ENCODE assay signal across 8 cellular contexts in the genomic region with DNA sequence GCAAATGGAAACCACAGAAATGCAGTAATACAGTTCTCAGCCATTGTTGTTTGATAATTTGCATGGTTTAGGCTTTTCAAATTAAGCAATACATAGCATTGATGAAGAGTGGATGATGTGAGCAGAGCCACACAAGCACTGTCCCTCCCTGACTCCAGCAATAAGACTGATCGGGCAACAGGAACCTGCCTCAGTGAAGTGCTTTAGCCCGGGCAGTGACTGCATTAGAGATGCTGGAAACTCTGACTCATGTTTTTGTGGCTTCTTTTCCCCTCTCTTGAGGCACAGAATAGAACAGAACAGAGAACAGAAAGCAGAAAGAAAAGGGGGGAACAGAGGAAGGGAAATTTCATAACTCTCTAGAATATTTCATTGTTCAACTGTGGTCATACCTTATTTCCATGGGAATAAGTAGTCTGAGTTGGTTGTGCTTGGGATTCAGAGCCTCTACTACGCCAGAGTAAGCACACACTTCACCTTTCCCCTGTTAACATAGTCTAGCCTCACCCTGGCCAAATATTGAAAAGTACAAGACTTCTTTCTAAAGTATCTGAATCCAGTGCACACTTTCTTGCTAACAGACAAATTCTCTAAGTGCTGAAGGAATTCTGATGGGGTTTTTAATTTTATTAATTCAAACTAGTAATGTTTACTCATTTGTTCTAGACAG.
DNase-seq lines count a peak whose midpoint lies in the region; ATAC-seq and TF ChIP-seq lines count a peak whose summit lies in the region.

No MANE protein-coding gene starts in this region.

- no peak overlapping the region for H3K4me3 ChIP-seq in BLaER1 treated with 17β-estradiol and CSF1 and Interleukin-3, amounts not matched to agents 10 nM and 100 nM
- H3K4me3 ChIP-seq in foreskin fibroblast (ENCODE audit: low read depth in 1 of 2, low read length in 2 of 2) (no peak overlapping the region), sigmoid colon (no peak overlapping the region)

- no peaks in the 10 kb centered on the region for H3K27me3 ChIP-seq in BLaER1 treated with 17β-estradiol and CSF1 and Interleukin-3, amounts not matched to agents 10 nM and 100 nM
- H3K27me3 ChIP-seq in sigmoid colon, result no peaks in the 10 kb centered on the region

- WGBS in sigmoid colon, 2 donors, result 31 to 39% methylated on average over 3 of the region's 3 CpGs

- ATAC-seq in HG03064 (IDR thresholded peaks at IDR 0.05; ENCODE audit: low read depth, unreplicated experiment), result peak; percentile 98

- no peaks in the 10 kb centered on the region for H4K20me1 ChIP-seq in BLaER1 treated with 17β-estradiol and CSF1 and Interleukin-3, amounts not matched to agents 10 nM and 100 nM

- intact Hi-C loops in sigmoid colon (cut with DNase I), result no loop called here

- TF ChIP-seq CTCF in foreskin fibroblast (IDR thresholded peaks at IDR 0.05; ENCODE audit: low read depth, low read length) (no peak), sigmoid colon (IDR thresholded peaks at IDR 0.05) (no peak)

- DNase-seq in SK-MEL-5 (ENCODE audit: low read depth, low spot score), result peak; percentile 22
- DNase-seq in foreskin fibroblast, result peak; percentile 68 to 82
- DNase-seq in sigmoid colon, result peak; percentile 76
- no peak for DNase-seq in G401 (ENCODE audit: low spot score)
- DNase-seq in superior temporal gyrus (ENCODE audit: extremely low spot score), result no peak

- H3K27ac ChIP-seq in BLaER1 treated with 17β-estradiol and CSF1 and Interleukin-3, amounts not matched to agents 10 nM and 100 nM, result peak overlapping the region; percentile 58 to 99 (median 83)
- H3K27ac ChIP-seq in sigmoid colon, result peak overlapping the region in 2 of 4 donors; percentile 34 to 43

- peaks cover 6 to 40% (median 8%) of the 10 kb centered on the region in 11 experiments; a peak in 19 of 22 replicates for H3K9me3 ChIP-seq in BLaER1 treated with 17β-estradiol and CSF1 and Interleukin-3, amounts not matched to agents 10 nM and 100 nM (replicated peaks in 1 of 11)
- no peaks in the 10 kb centered on the region for H3K9me3 ChIP-seq in sigmoid colon

- TF ChIP-seq POLR2A in GM19099 (IDR thresholded peaks at IDR 0.05; ENCODE audit: extremely low read depth, insufficient read length, low read depth) (peak; percentile 46), sigmoid colon (IDR thresholded peaks at IDR 0.05) (no peak)

- peak overlapping the region in 9 of 11 experiments; percentile 15 to 84 (median 68); a peak in 16 of 22 replicates for H3K9ac ChIP-seq in BLaER1 treated with 17β-estradiol and CSF1 and Interleukin-3, amounts not matched to agents 10 nM and 100 nM

- peaks cover 0 to 22% (median 0%) of the 10 kb centered on the region in 11 experiments; a peak in 6 of 22 replicates for H3K36me3 ChIP-seq in BLaER1 treated with 17β-estradiol and CSF1 and Interleukin-3, amounts not matched to agents 10 nM and 100 nM
- H3K36me3 ChIP-seq in sigmoid colon, result no peaks in the 10 kb centered on the region

- in situ Hi-C loops in SK-MEL-5 (cut with HindIII; ENCODE audit: low pct_unique_long_range_greater_than_20kb, low sequenced_read_pairs) (no loop called here), G401 (cut with HindIII; ENCODE audit: low sequenced_read_pairs) (no loop called here)

- H3K4me1 ChIP-seq in BLaER1 treated with 17β-estradiol and CSF1 and Interleukin-3, amounts not matched to agents 10 nM and 100 nM, result peaks cover 0 to 71% (median 26%) of the 10 kb centered on the region in 10 experiments; a peak in 18 of 20 replicates
- H3K4me1 ChIP-seq in sigmoid colon, result no peaks in the 10 kb centered on the region

- H3K4me2 ChIP-seq in BLaER1 treated with 17β-estradiol and CSF1 and Interleukin-3, amounts not matched to agents 10 nM and 100 nM, result peak overlapping the region; percentile 22 to 77 (median 57); a peak in 20 of 22 replicates

- no peak for TF ChIP-seq EP300 in sigmoid colon (IDR thresholded peaks at IDR 0.05)

Comparison
In these comparisons a context has a peak if more than half of its experiments do, and no peak if none do; other contexts are left out.
1. DNase-seq: peak in SK-MEL-5 (single experiment), foreskin fibroblast (2 of 2) and sigmoid colon (single experiment); none in G401 (single experiment) and superior temporal gyrus (single experiment).